21 cellular contexts compared by ENCODE assay signal in genomic region chr5:133830281-133830680, GRCh38.
DNase-seq lines count a peak whose midpoint lies in the region; ATAC-seq, FAIRE-seq and TF ChIP-seq lines count a peak whose summit lies in the region.
"Had no signal": no experiment of that assay in that cellular context is flagged by ENCODE, and none has a peak within 500 bp of the region (broad histone marks: within the 10 kb centered on the region; RNA-seq: fewer than 3 reads in every experiment).

No MANE protein-coding gene starts in this region.

- no peaks in the 10 kb centered on the region; a peak in 1 of 22 replicates for H3K27me3 ChIP-seq in BLaER1 treated with 17β-estradiol and CSF1 and Interleukin-3, amounts not matched to agents 10 nM and 100 nM

- peaks cover 15% of the 10 kb centered on the region for H3K4me1 Mint-ChIP-seq in activated T-cell treated with anti-CD3 and anti-CD28 coated beads, Interleukin-2, amount 50 U/mL, for 24 hours (ENCODE audit: low read depth)
- H3K4me1 Mint-ChIP-seq in stimulated activated effector memory CD8-positive, alpha-beta T cell treated with anti-CD3 and anti-CD28 coated beads, Interleukin-12 subunit alpha, Interleukin-12 subunit beta, amount 100 ng/mL, for 72 hours, result peaks cover 22% of the 10 kb centered on the region

- peak; percentile 16 for DNase-seq in activated T-cell treated with anti-CD3 and anti-CD28 coated beads, Interleukin-2, amount 50 U/mL, for 24 hours
- DNase-seq in activated T-cell treated with anti-CD3 and anti-CD28 coated beads, Interleukin-2, amount 50 U/mL, for 1 hour, result no peak
- DNase-seq in kidney, result peak; percentile 57
- DNase-seq in stimulated activated effector memory CD8-positive, alpha-beta T cell treated with anti-CD3 and anti-CD28 coated beads, Interleukin-12 subunit alpha, Interleukin-12 subunit beta, amount 100 ng/mL, for 72 hours (ENCODE audit: low spot score in 2 of 2), result no peak
- no peak for DNase-seq in islet precursor cell
- DNase-seq in activated CD8-positive, alpha-beta memory T cell treated with anti-CD3 and anti-CD28 coated beads for 24 hours, result no peak
- no peak for DNase-seq in pons (ENCODE audit: low spot score)
- DNase-seq: AML-193; C1 segment of cervical spinal cord; CD4-positive, CD25-positive, alpha-beta regulatory T cell; CD8-positive, alpha-beta memory T cell; COR-L47; DMS 273 treated with DMSO at 0.1 percent for 48 hours; DMS53; DND-41; EL had no signal

- no peaks in the 10 kb centered on the region for H3K36me3 Mint-ChIP-seq in activated T-cell treated with anti-CD3 and anti-CD28 coated beads, Interleukin-2, amount 50 U/mL, for 24 hours (ENCODE audit: low read depth)
- no peaks in the 10 kb centered on the region for H3K36me3 Mint-ChIP-seq in stimulated activated effector memory CD8-positive, alpha-beta T cell treated with anti-CD3 and anti-CD28 coated beads, Interleukin-12 subunit alpha, Interleukin-12 subunit beta, amount 100 ng/mL, for 72 hours
- H3K36me3 Mint-ChIP-seq: CD4-positive, CD25-positive, alpha-beta regulatory T cell; CD8-positive, alpha-beta memory T cell had no signal

- peak overlapping the region in 10 of 11 experiments; percentile 18 to 98 (median 69); a peak in 17 of 22 replicates for H3K4me2 ChIP-seq in BLaER1 treated with 17β-estradiol and CSF1 and Interleukin-3, amounts not matched to agents 10 nM and 100 nM
- H3K4me2 ChIP-seq: A549 had no signal

- no peaks in the 10 kb centered on the region for H3K9me3 Mint-ChIP-seq in activated T-cell treated with anti-CD3 and anti-CD28 coated beads, Interleukin-2, amount 50 U/mL, for 24 hours
- H3K9me3 Mint-ChIP-seq in stimulated activated effector memory CD8-positive, alpha-beta T cell treated with anti-CD3 and anti-CD28 coated beads, Interleukin-12 subunit alpha, Interleukin-12 subunit beta, amount 100 ng/mL, for 72 hours, result no peaks in the 10 kb centered on the region

- H3K27me3 Mint-ChIP-seq in activated T-cell treated with anti-CD3 and anti-CD28 coated beads, Interleukin-2, amount 50 U/mL, for 24 hours, result peaks cover 5% of the 10 kb centered on the region

- H3K4me3 ChIP-seq in BLaER1 treated with 17β-estradiol and CSF1 and Interleukin-3, amounts not matched to agents 10 nM and 100 nM, result no peak overlapping the region
- no peak overlapping the region for H3K4me3 ChIP-seq in kidney (ENCODE audit: low read length in 2 of 2)
- H3K4me3 ChIP-seq: A549, GM12878, HAP-1 had no signal

- no peaks in the 10 kb centered on the region for H4K20me1 ChIP-seq in BLaER1 treated with 17β-estradiol and CSF1 and Interleukin-3, amounts not matched to agents 10 nM and 100 nM

- no peak overlapping the region for H3K9ac ChIP-seq in BLaER1 treated with 17β-estradiol and CSF1 and Interleukin-3, amounts not matched to agents 10 nM and 100 nM
- H3K9ac ChIP-seq in kidney (ENCODE audit: low read length in 2 of 2), result no peak overlapping the region

- intact Hi-C loops in kidney (cut with DNase I), result no loop called here

- no peak for TF ChIP-seq CTCF in kidney (IDR thresholded peaks at IDR 0.05; ENCODE audit: borderline replicate concordance, extremely low read depth, insufficient read depth)

- H3K4me3 Mint-ChIP-seq in activated T-cell treated with anti-CD3 and anti-CD28 coated beads, Interleukin-2, amount 50 U/mL, for 24 hours, result no peak overlapping the region
- H3K4me3 Mint-ChIP-seq in stimulated activated effector memory CD8-positive, alpha-beta T cell treated with anti-CD3 and anti-CD28 coated beads, Interleukin-12 subunit alpha, Interleukin-12 subunit beta, amount 100 ng/mL, for 72 hours, result no peak overlapping the region
- H3K4me3 Mint-ChIP-seq: CD4-positive, CD25-positive, alpha-beta regulatory T cell; CD8-positive, alpha-beta memory T cell had no signal

- no peak for FAIRE-seq in kidney (lab: Jason Lieb, UNC)
- FAIRE-seq: A549, GM12878 had no signal

- no peak for ATAC-seq in stimulated activated effector memory CD8-positive, alpha-beta T cell treated with anti-CD3 and anti-CD28 coated beads, Interleukin-12 subunit alpha, Interleukin-12 subunit beta, amount 100 ng/mL, for 72 hours

- no peak overlapping the region for H3K27ac Mint-ChIP-seq in activated T-cell treated with anti-CD3 and anti-CD28 coated beads, Interleukin-2, amount 50 U/mL, for 24 hours
- peak overlapping the region; percentile 30 for H3K27ac Mint-ChIP-seq in stimulated activated effector memory CD8-positive, alpha-beta T cell treated with anti-CD3 and anti-CD28 coated beads, Interleukin-12 subunit alpha, Interleukin-12 subunit beta, amount 100 ng/mL, for 72 hours
- H3K27ac Mint-ChIP-seq: CD4-positive, CD25-positive, alpha-beta regulatory T cell; CD8-positive, alpha-beta memory T cell had no signal

- H3K27ac ChIP-seq in BLaER1 treated with 17β-estradiol and CSF1 and Interleukin-3, amounts not matched to agents 10 nM and 100 nM, result no peak overlapping the region
- no peak overlapping the region for H3K27ac ChIP-seq in kidney (ENCODE audit: low read depth in 2 of 2, low read length in 2 of 2)
- H3K27ac ChIP-seq: 22Rv1, A549 had no signal

- H3K4me1 ChIP-seq in BLaER1 treated with 17β-estradiol and CSF1 and Interleukin-3, amounts not matched to agents 10 nM and 100 nM, result peaks cover 38 to 71% (median 67%) of the 10 kb centered on the region in 10 experiments
- H3K4me1 ChIP-seq in kidney (ENCODE audit: control insufficient read depth in 1 of 2, insufficient read depth in 1 of 2, low read depth in 1 of 2, low read length in 2 of 2), result peaks cover 13 to 25% of the 10 kb centered on the region in 2 donors
- H3K4me1 ChIP-seq: A549, HAP-1 had no signal

- H3K36me3 ChIP-seq in BLaER1 treated with 17β-estradiol and CSF1 and Interleukin-3, amounts not matched to agents 10 nM and 100 nM, result no peaks in the 10 kb centered on the region
- H3K36me3 ChIP-seq in kidney (ENCODE audit: control insufficient read depth in 1 of 2, insufficient read depth in 2 of 2, low read length in 2 of 2), result no peaks in the 10 kb centered on the region
- H3K36me3 ChIP-seq: HAP-1 had no signal

- peaks cover 0 to 5% (median 3%) of the 10 kb centered on the region in 11 experiments; a peak in 6 of 22 replicates for H3K9me3 ChIP-seq in BLaER1 treated with 17β-estradiol and CSF1 and Interleukin-3, amounts not matched to agents 10 nM and 100 nM (replicated peaks in 1 of 11)
- H3K9me3 ChIP-seq in kidney (ENCODE audit: control insufficient read depth in 1 of 2, low read length in 2 of 2), result no peaks in the 10 kb centered on the region
- H3K9me3 ChIP-seq: HAP-1 had no signal

Comparison
In these comparisons a context has a peak if more than half of its experiments do, and no peak if none do; other contexts are left out.
1. DNase-seq: peak in activated T-cell treated with anti-CD3 and anti-CD28 coated beads, Interleukin-2, amount 50 U/mL, for 24 hours (single experiment) and kidney (single experiment); none in activated T-cell treated with anti-CD3 and anti-CD28 coated beads, Interleukin-2, amount 50 U/mL, for 1 hour (single experiment), stimulated activated effector memory CD8-positive, alpha-beta T cell treated with anti-CD3 and anti-CD28 coated beads, Interleukin-12 subunit alpha, Interleukin-12 subunit beta, amount 100 ng/mL, for 72 hours (0 of 2), islet precursor cell (single experiment), activated CD8-positive, alpha-beta memory T cell treated with anti-CD3 and anti-CD28 coated beads for 24 hours (single experiment) and pons (single experiment).